In genomic region chr10:71887767-71888166, GRCh38 we compare ENCODE assay signal across 11 cellular contexts. TPM values are rescaled to one million over a fixed set of nuclear protein-coding genes. Genes with fewer than 3 reads are reported as not detected.
DNase-seq lines count a peak whose midpoint lies in the region; ATAC-seq and TF ChIP-seq lines count a peak whose summit lies in the region.
"Had no signal": no experiment of that assay in that cellular context is flagged by ENCODE, and none has a peak within 500 bp of the region (broad histone marks: within the 10 kb centered on the region; RNA-seq: fewer than 3 reads in every experiment).

No MANE protein-coding gene starts in this region.

- H2AK5ac ChIP-seq in IMR-90 (ENCODE audit: low read depth, low read length) (no peak overlapping the region), trophoblast cell (ENCODE audit: low read length) (no peak overlapping the region)

- DNase-seq in A673 (ENCODE audit: low spot score) (no peak), IMR-90 (no peak), caudate nucleus (lab: John Stamatoyannopoulos, UW) (no peak), NCI-H1092 (lab: John Stamatoyannopoulos, UW) (no peak), endothelial cell (ENCODE audit: low spot score) (no peak), trophoblast cell (no peak)
- no peak for DNase-seq in naive thymus-derived CD8-positive, alpha-beta T cell
- DNase-seq: effector CD4-positive, alpha-beta T cell; NCI-H1930; thyroid gland had no signal

- H3K4me2 ChIP-seq in IMR-90 (ENCODE audit: low read depth, low read length) (no peak overlapping the region; the same call in 1 of the 2 replicates), trophoblast cell (ENCODE audit: low read length) (no peak overlapping the region)

- 0 out of 2 replicates have a peak, but pooled peaks cover 3% of the 10 kb centered on the region for H3K9me1 ChIP-seq in IMR-90 (ENCODE audit: insufficient read depth, low read length)

- no peak overlapping the region for H2BK15ac ChIP-seq in IMR-90 (ENCODE audit: low read depth, low read length)

- no peak for TF ChIP-seq POLR2A in IMR-90 (IDR thresholded peaks at IDR 0.05; ENCODE audit: low read depth, low read length)

- no peaks in the 10 kb centered on the region for H4K20me1 ChIP-seq in IMR-90 (ENCODE audit: insufficient read depth, low read length)

- no peak overlapping the region for H2BK12ac ChIP-seq in trophoblast cell (ENCODE audit: low read length)

- CTCF ChIA-PET in A673 (lab: Charles Lee) (no interaction called here), IMR-90 (lab: Yijun Ruan, JAX) (no interaction called here)

- H3K4ac ChIP-seq in IMR-90 (ENCODE audit: low read depth, low read length) (no peak overlapping the region), trophoblast cell (ENCODE audit: low read depth, low read length) (no peak overlapping the region)

- TF ChIP-seq CTCF in A673 (conservative IDR thresholded peaks at IDR 0.05; ENCODE audit: low read depth, low read length) (no peak), IMR-90 (conservative IDR thresholded peaks at IDR 0.05; ENCODE audit: low read depth, low read length) (no peak), endothelial cell (IDR thresholded peaks at IDR 0.05; ENCODE audit: unreplicated experiment) (no peak)

- ATAC-seq in IMR-90 (ENCODE audit: low read depth) (no peak), GM21825 (IDR thresholded peaks at IDR 0.05; ENCODE audit: unreplicated experiment) (no peak)
- ATAC-seq in naive thymus-derived CD8-positive, alpha-beta T cell = no peak

- H3K36me3 Mint-ChIP-seq in naive thymus-derived CD8-positive, alpha-beta T cell = no peaks in the 10 kb centered on the region
- H3K36me3 Mint-ChIP-seq in endothelial cell (ENCODE audit: low read depth, unreplicated experiment) = no peaks in the 10 kb centered on the region

- WGBS in IMR-90 (ENCODE audit: extremely low coverage in 2 of 2, insufficient read length in 1 of 2), 2 experiments = no CpG with 5 or more reads among the region's 5 CpGs
- no CpG with 5 or more reads among the region's 5 CpGs for WGBS in trophoblast cell (ENCODE audit: extremely low coverage, insufficient coverage, insufficient read length)

- H2AFZ ChIP-seq in IMR-90 (replicated peaks; ENCODE audit: low read length, poor library complexity) = no peak overlapping the region
- no peak overlapping the region for H2AFZ ChIP-seq in trophoblast cell (ENCODE audit: insufficient read depth, low read length, poor library complexity)

- TF ChIP-seq RAD21 in IMR-90 (IDR thresholded peaks at IDR 0.05; ENCODE audit: low read length) = no peak

- 0 out of 2 replicates have a peak overlapping the region, but pooled peaks have one; percentile 31 for H2BK20ac ChIP-seq in IMR-90 (ENCODE audit: low read depth, low read length)

- H3K14ac ChIP-seq in IMR-90 (replicated peaks; ENCODE audit: low read depth, low read length) (no peak overlapping the region), trophoblast cell (ENCODE audit: low read length) (no peak overlapping the region)

- dilution Hi-C loops in IMR-90 (cut with HindIII; ENCODE audit: low sequenced_read_pairs, unreplicated experiment) = no loop called here

- H3K18ac ChIP-seq in IMR-90 (ENCODE audit: low read depth, low read length) (no peak overlapping the region), trophoblast cell (ENCODE audit: low read length) (no peak overlapping the region)

- H4K12ac ChIP-seq in trophoblast cell (ENCODE audit: low read depth, low read length) = no peak overlapping the region

- H3K36me3 ChIP-seq in A673 (ENCODE audit: insufficient read depth, low read length, poor library complexity, severe bottlenecking) (no peaks in the 10 kb centered on the region), IMR-90 (ENCODE audit: control insufficient read depth, insufficient read depth, low read length) (no peaks in the 10 kb centered on the region), trophoblast cell (ENCODE audit: control insufficient read depth in 1 of 2, insufficient read depth in 2 of 2, low read length in 2 of 2) (no peaks in the 10 kb centered on the region)
- H3K36me3 ChIP-seq: thyroid gland had no signal

- H4K91ac ChIP-seq in IMR-90 (ENCODE audit: insufficient read depth, low read depth, low read length) = no peak overlapping the region
- H4K91ac ChIP-seq in trophoblast cell (ENCODE audit: low read depth, low read length) = no peak overlapping the region

- BruUV-seq in A673 (replicated peaks; lab: Mats Ljungman, UMichigan) (no TSS peak), IMR-90 (replicated peaks; lab: Mats Ljungman, UMichigan) (no TSS peak)

- no peak overlapping the region for H3K27ac ChIP-seq in A673 (ENCODE audit: low read depth, low read length, poor library complexity, severe bottlenecking)
- H3K27ac ChIP-seq in IMR-90 (ENCODE audit: insufficient read depth, low read length) = no peak overlapping the region
- peak overlapping the region; percentile 87 for H3K27ac ChIP-seq in caudate nucleus (ENCODE audit: low read depth, low read length)
- H3K27ac ChIP-seq in trophoblast cell (ENCODE audit: low read depth, low read length) = no peak overlapping the region

- no peak overlapping the region for H2BK5ac ChIP-seq in IMR-90 (ENCODE audit: low read depth, low read length, poor library complexity, severe bottlenecking)
- H2BK5ac ChIP-seq in trophoblast cell (ENCODE audit: low read depth, low read length, poor library complexity) = no peak overlapping the region

- H3K4me3 Mint-ChIP-seq in naive thymus-derived CD8-positive, alpha-beta T cell = peak overlapping the region in 9 of 10 donors; percentile 30 to 93 (median 88)
- H3K4me3 Mint-ChIP-seq in endothelial cell (ENCODE audit: unreplicated experiment) = no peak overlapping the region

- no peak overlapping the region; the same call in 1 of the 2 replicates for H4K5ac ChIP-seq in IMR-90 (ENCODE audit: low read depth, low read length)

- peaks cover 0 to 8% (median 2%) of the 10 kb centered on the region in 5 donors for H3K27me3 Mint-ChIP-seq in naive thymus-derived CD8-positive, alpha-beta T cell
- peaks cover 5% of the 10 kb centered on the region for H3K27me3 Mint-ChIP-seq in endothelial cell (ENCODE audit: unreplicated experiment)

- H3K9ac ChIP-seq in IMR-90 (ENCODE audit: low read depth, low read length) (no peak overlapping the region), trophoblast cell (ENCODE audit: low read length) (no peak overlapping the region)

- H3K79me2 ChIP-seq in trophoblast cell (ENCODE audit: control insufficient read depth, insufficient read depth, low read length, poor library complexity) = no peaks in the 10 kb centered on the region

- H3K56ac ChIP-seq in IMR-90 (ENCODE audit: extremely low read depth, insufficient read depth, low read length) = no peak overlapping the region

- H3K27me3 ChIP-seq in A673 (replicated peaks; ENCODE audit: insufficient read depth, low read depth, low read length, poor library complexity) (no peaks in the 10 kb centered on the region), IMR-90 (ENCODE audit: control insufficient read depth, insufficient read depth, low read length) (peaks cover 12% of the 10 kb centered on the region), trophoblast cell (ENCODE audit: insufficient read depth, low read length) (peaks cover 3% of the 10 kb centered on the region)
- H3K27me3 ChIP-seq: thyroid gland had no signal

- H3K4me3 ChIP-seq in A673 (ENCODE audit: low read depth, low read length, poor library complexity, severe bottlenecking) = peak overlapping the region; percentile 55
- H3K4me3 ChIP-seq in IMR-90 (ENCODE audit: insufficient read depth, low read depth, low read length) = no peak overlapping the region
- no peak overlapping the region for H3K4me3 ChIP-seq in trophoblast cell (ENCODE audit: low read depth, low read length)

- no peak overlapping the region for H4K8ac ChIP-seq in IMR-90 (ENCODE audit: low read depth in 2 of 2, low read length in 2 of 2)
- H4K8ac ChIP-seq in trophoblast cell (ENCODE audit: low read depth, low read length) = no peak overlapping the region

- no peaks in the 10 kb centered on the region for H3K9me3 Mint-ChIP-seq in naive thymus-derived CD8-positive, alpha-beta T cell
- H3K9me3 Mint-ChIP-seq in endothelial cell (ENCODE audit: unreplicated experiment) = no peaks in the 10 kb centered on the region

- POLR2A ChIA-PET in A673 (lab: Charles Lee; ENCODE audit: low non-redundant PET) (no interaction called here), IMR-90 (lab: Charles Lee; ENCODE audit: unreplicated experiment) (no interaction called here)
- POLR2A ChIA-PET in naive thymus-derived CD8-positive, alpha-beta T cell (lab: Charles Lee) = no interaction called here

- in situ Hi-C loops in IMR-90 (cut with MboI; ENCODE audit: low sequenced_read_pairs) = no loop called here

- H3K4me1 ChIP-seq in A673 (ENCODE audit: insufficient read depth, low read length, poor library complexity, severe bottlenecking) (peaks cover 10% of the 10 kb centered on the region), IMR-90 (ENCODE audit: control insufficient read depth, insufficient read depth, low read length) (peaks cover 4% of the 10 kb centered on the region; the same call in 1 of the 2 replicates), trophoblast cell (ENCODE audit: control insufficient read depth in 1 of 2, insufficient read depth in 2 of 2, low read length in 2 of 2) (peaks cover 10 to 15% of the 10 kb centered on the region in 2 experiments)

- H2AK9ac ChIP-seq in IMR-90 (replicated peaks; ENCODE audit: low read depth, low read length, poor library complexity) = no peak overlapping the region

- H3K27ac Mint-ChIP-seq in naive thymus-derived CD8-positive, alpha-beta T cell = no peak overlapping the region
- no peak overlapping the region for H3K27ac Mint-ChIP-seq in endothelial cell (ENCODE audit: unreplicated experiment)

- H3K79me1 ChIP-seq in IMR-90 (ENCODE audit: low read depth in 1 of 2, low read length in 2 of 2) (no peaks in the 10 kb centered on the region), trophoblast cell (ENCODE audit: low read length) (no peaks in the 10 kb centered on the region)

- H3K23ac ChIP-seq in IMR-90 (ENCODE audit: low read depth, low read length) (no peak overlapping the region), trophoblast cell (ENCODE audit: low read length) (no peak overlapping the region)

- peaks cover 17 to 42% (median 21%) of the 10 kb centered on the region in 4 donors for H3K4me1 Mint-ChIP-seq in naive thymus-derived CD8-positive, alpha-beta T cell
- peaks cover 4% of the 10 kb centered on the region for H3K4me1 Mint-ChIP-seq in endothelial cell (ENCODE audit: unreplicated experiment)

- H3K9me3 ChIP-seq in A673 (ENCODE audit: low read depth, low read length, poor library complexity, severe bottlenecking) = no peaks in the 10 kb centered on the region
- H3K9me3 ChIP-seq in IMR-90 (ENCODE audit: control insufficient read depth, insufficient read depth, low read length) = no peaks in the 10 kb centered on the region
- H3K9me3 ChIP-seq in trophoblast cell (ENCODE audit: insufficient read depth, low read depth, low read length) = no peaks in the 10 kb centered on the region
- H3K9me3 ChIP-seq: thyroid gland had no signal

- no peak overlapping the region for H2BK120ac ChIP-seq in IMR-90 (ENCODE audit: low read depth, low read length)
- H2BK120ac ChIP-seq in trophoblast cell (ENCODE audit: insufficient read depth, low read length, poor library complexity) = no peak overlapping the region

- intact Hi-C loops in A673 (cut with micrococcal nuclease; ENCODE audit: unreplicated experiment) (no loop called here), IMR-90 (cut with micrococcal nuclease) (loop anchor here (5.0 kb wide), 1 partner anchor 45 kb away; no protein-coding TSS in a partner anchor)

RNA-seq across cellular contexts. Expression of gene PSAP, which starts 36.7 kb away (rescaled TPM):
- 429 and 431 TPM in 2 replicates for total RNA-seq in A673 (2021)
- total RNA-seq in IMR-90 (2012; rRNA removed) = 216 and 221 TPM in 2 replicates
- 876 TPM in 2 replicates for polyA plus RNA-seq in IMR-90 (2012; rRNA removed)
- 905 and 937 TPM in 2 replicates for polyA plus RNA-seq in IMR-90 (2012; cell fraction: cytosol; rRNA removed)
- 546 and 844 TPM in 2 replicates for polyA plus RNA-seq in IMR-90 (2012; cell fraction: nucleus; rRNA removed; ENCODE audit: low replicate concordance)
- total RNA-seq in naive thymus-derived CD8-positive, alpha-beta T cell = 100 to 1,000 TPM; 203 to 206 TPM
- polyA plus RNA-seq in naive thymus-derived CD8-positive, alpha-beta T cell = 100 to 1,000 TPM; 389 to 442 (median 398) TPM
- 676 TPM for total RNA-seq in endothelial cell (ENCODE audit: unreplicated experiment)
- 532 and 555 TPM in 2 replicates for polyA plus RNA-seq in trophoblast cell (2013)
